In genomic region chr4:17811078-17811603, GRCh38 we compare ENCODE assay signal across 8 cellular contexts. TPM values are rescaled to one million over a fixed set of nuclear protein-coding genes. Genes with fewer than 3 reads are reported as not detected.
DNase-seq lines count a peak whose midpoint lies in the region; ATAC-seq and TF ChIP-seq lines count a peak whose summit lies in the region.

No MANE protein-coding gene starts in this region.

- CTCF ChIA-PET in CD8-positive, alpha-beta T cell (lab: Charles Lee) = interaction anchor here (1.4 kb wide), 1 partner anchor 9 kb away, joined by 3 read pairs; no protein-coding TSS in a partner anchor
- CTCF ChIA-PET in activated B cell treated with CpG ODN at 0.5 μM for 24 hours (lab: Charles Lee) = interaction anchor here (4.5 kb wide), 1 partner anchor 263 kb away, joined by 40 read pairs; no protein-coding TSS in a partner anchor

- H3K27me3 ChIP-seq in CD8-positive, alpha-beta T cell (ENCODE audit: insufficient read depth, low read length) = no peaks in the 10 kb centered on the region
- H3K27me3 ChIP-seq in skeletal muscle satellite cell (ENCODE audit: control insufficient read depth, insufficient read depth, low read length) = no peaks in the 10 kb centered on the region

- H3K4me3 Mint-ChIP-seq in CD8-positive, alpha-beta T cell = peak overlapping the region; percentile 98
- H3K4me3 Mint-ChIP-seq in activated B cell treated with CpG ODN at 0.5 μM for 24 hours = peak overlapping the region; percentile 96

- H3K4me1 Mint-ChIP-seq in CD8-positive, alpha-beta T cell (ENCODE audit: low read depth) = peaks cover 48% of the 10 kb centered on the region
- H3K4me1 Mint-ChIP-seq in activated B cell treated with CpG ODN at 0.5 μM for 24 hours = peaks cover 54% of the 10 kb centered on the region

- peak overlapping the region; percentile 93 for H3K4me2 ChIP-seq in skeletal muscle satellite cell (ENCODE audit: low read length)

- no peak for TF ChIP-seq CTCF in CD8-positive, alpha-beta T cell (IDR thresholded peaks at IDR 0.05)
- no peak for TF ChIP-seq CTCF in activated B cell treated with CpG ODN at 0.5 μM for 24 hours (IDR thresholded peaks at IDR 0.05)

- H3K9me3 Mint-ChIP-seq in CD8-positive, alpha-beta T cell = no peaks in the 10 kb centered on the region
- H3K9me3 Mint-ChIP-seq in activated B cell treated with CpG ODN at 0.5 μM for 24 hours = no peaks in the 10 kb centered on the region

- no peaks in the 10 kb centered on the region for H3K27me3 Mint-ChIP-seq in CD8-positive, alpha-beta T cell (ENCODE audit: low read depth)
- H3K27me3 Mint-ChIP-seq in activated B cell treated with CpG ODN at 0.5 μM for 24 hours = no peaks in the 10 kb centered on the region

- ATAC-seq in CD8-positive, alpha-beta T cell = peak; percentile 9
- ATAC-seq in GM19397 (IDR thresholded peaks at IDR 0.05; ENCODE audit: unreplicated experiment) (peak; percentile 32), HG03378 (IDR thresholded peaks at IDR 0.05; ENCODE audit: unreplicated experiment) (peak; percentile 26), activated B cell treated with CpG ODN at 0.5 μM for 24 hours (ENCODE audit: low read depth) (peak; percentile 5), left ventricle myocardium superior (peak; percentile 9)

- H3K36me3 ChIP-seq in CD8-positive, alpha-beta T cell (ENCODE audit: insufficient read depth, low read length) = no peaks in the 10 kb centered on the region
- peaks cover 6% of the 10 kb centered on the region for H3K36me3 ChIP-seq in skeletal muscle satellite cell (ENCODE audit: insufficient read depth, low read length)

- H3K9me3 ChIP-seq in CD8-positive, alpha-beta T cell (ENCODE audit: low read length) = no peaks in the 10 kb centered on the region
- no peaks in the 10 kb centered on the region for H3K9me3 ChIP-seq in skeletal muscle satellite cell (replicated peaks; ENCODE audit: low read length)

- H3K4me3 ChIP-seq in CD8-positive, alpha-beta T cell (ENCODE audit: low read depth, low read length) = peak overlapping the region; percentile 75
- H3K4me3 ChIP-seq in skeletal muscle satellite cell (ENCODE audit: low read length) = peak overlapping the region; percentile 98

- peaks cover 24% of the 10 kb centered on the region for H3K36me3 Mint-ChIP-seq in CD8-positive, alpha-beta T cell
- peaks cover 23% of the 10 kb centered on the region for H3K36me3 Mint-ChIP-seq in activated B cell treated with CpG ODN at 0.5 μM for 24 hours (ENCODE audit: low read depth)

- intact Hi-C loops in CD8-positive, alpha-beta T cell (cut with DNase I, micrococcal nuclease) = loop anchor here (2.0 to 5.0 kb wide), 4 partner anchors 210 to 1584 kb away; partner anchors contain the start of genes TAPT1 (in 2 of the 2) and LCORL (in 1 of the 2)
- intact Hi-C loops in activated B cell treated with CpG ODN at 0.5 μM for 24 hours (cut with micrococcal nuclease) (loop anchor here (5.0 kb wide), 1 partner anchor 1584 kb away; the partner anchor contains the start of gene TAPT1), left ventricle myocardium superior (cut with micrococcal nuclease) (loop anchor here (5.0 kb wide), 1 partner anchor 211 kb away; the partner anchor contains the start of gene LCORL)

- peak overlapping the region; percentile 92 for H3K9ac ChIP-seq in skeletal muscle satellite cell (ENCODE audit: low read depth, low read length)

- H3K27ac Mint-ChIP-seq in CD8-positive, alpha-beta T cell = peak overlapping the region; percentile 99
- peak overlapping the region; percentile 96 for H3K27ac Mint-ChIP-seq in activated B cell treated with CpG ODN at 0.5 μM for 24 hours

- H3K27ac ChIP-seq in CD8-positive, alpha-beta T cell (ENCODE audit: low read depth, low read length) = no peak overlapping the region

- H3K4me1 ChIP-seq in CD8-positive, alpha-beta T cell (ENCODE audit: insufficient read depth, low read length) = peaks cover 35% of the 10 kb centered on the region
- peaks cover 42% of the 10 kb centered on the region for H3K4me1 ChIP-seq in skeletal muscle satellite cell (ENCODE audit: control insufficient read depth, insufficient read depth, low read length)

- POLR2A ChIA-PET in CD8-positive, alpha-beta T cell (lab: Charles Lee) = interaction anchor here (1.8 to 2.4 kb wide), 2 partner anchors 16 to 197 kb away, joined by 4 to 15 read pairs; partner anchors contain the start of gene MED28
- POLR2A ChIA-PET in activated B cell treated with CpG ODN at 0.5 μM for 24 hours (lab: Charles Lee) = interaction anchor here (1.0 to 2.2 kb wide), 4 partner anchors 197 to 262 kb away, joined by 3 to 23 read pairs (median 5); partner anchors contain the start of gene MED28

- DNase-seq in CD8-positive, alpha-beta T cell = no peak
- DNase-seq in activated B cell treated with CpG ODN at 0.5 μM for 24 hours (no peak), left ventricle myocardium superior (no peak), iPS-NIHi7 (ENCODE audit: extremely low spot score) (no peak), Ammon's horn (ENCODE audit: low spot score) (no peak)

RNA-seq across cellular contexts. Expression of gene NCAPG, which starts 0.4 kb away (rescaled TPM):
- total RNA-seq in CD8-positive, alpha-beta T cell = 1 to 10 TPM in 1 of 2 experiments, under 1 TPM in 1; 0.52 to 1.3 TPM
- 1.1 and 1.5 TPM in 2 replicates for total RNA-seq in activated B cell treated with CpG ODN at 0.5 μM for 24 hours
- total RNA-seq in left ventricle myocardium superior = 0.72 TPM
- 24.1 and 38.2 TPM in 2 replicates for total RNA-seq in skeletal muscle satellite cell (2012; rRNA removed)

RNA-seq across cellular contexts. Expression of gene DCAF16, which starts 0.6 kb away (rescaled TPM):
- total RNA-seq in CD8-positive, alpha-beta T cell = 10 to 100 TPM; 82.2 to 83.4 TPM
- total RNA-seq in activated B cell treated with CpG ODN at 0.5 μM for 24 hours (42.9 and 57.2 TPM in 2 replicates), left ventricle myocardium superior (17.0 TPM)
- 18.8 and 20.1 TPM in 2 replicates for total RNA-seq in skeletal muscle satellite cell (2012; rRNA removed)

RNA-seq across cellular contexts. Expression of gene FAM184B, which starts 29.7 kb away (rescaled TPM):
- not detected for total RNA-seq in CD8-positive, alpha-beta T cell
- 0.02 and 0.05 TPM in 2 replicates for total RNA-seq in activated B cell treated with CpG ODN at 0.5 μM for 24 hours
- not detected for total RNA-seq in left ventricle myocardium superior
- not detected in 2 replicates for total RNA-seq in skeletal muscle satellite cell (2012; rRNA removed)
